In genomic region chr16:88758227-88758943, GRCh38 we compare ENCODE assay signal across 15 cellular contexts. TPM values are rescaled to one million over a fixed set of nuclear protein-coding genes. Genes with fewer than 3 reads are reported as not detected.
A peak's percentile ranks its signal among the peaks of the same experiment; 100 is the strongest.
DNase-seq lines count a peak whose midpoint lies in the region; ATAC-seq and TF ChIP-seq lines count a peak whose summit lies in the region.
"Had no signal": no experiment of that assay in that cellular context is flagged by ENCODE, and none has a peak within 500 bp of the region (broad histone marks: within the 10 kb centered on the region; RNA-seq: fewer than 3 reads in every experiment).

No MANE protein-coding gene starts in this region.

- H3K36me3 ChIP-seq in IMR-90 (ENCODE audit: control insufficient read depth, insufficient read depth, low read length) (peaks cover 2% of the 10 kb centered on the region), HAP-1 (replicated peaks) (peaks cover under 1% of the 10 kb centered on the region; the same call in 1 of the 2 replicates)
- H3K36me3 ChIP-seq: ascending aorta, BE2C had no signal

- in situ Hi-C loops in IMR-90 (cut with MboI; ENCODE audit: low sequenced_read_pairs) (no loop called here), HAP-1 (cut with MboI; ENCODE audit: low sequenced_read_pairs) (no loop called here)

- H3K27ac ChIP-seq in AG04450 (ENCODE audit: low read depth, low read length) (peak overlapping the region; percentile 11), IMR-90 (ENCODE audit: insufficient read depth, low read length) (peak overlapping the region; percentile 69; the same call in 1 of the 2 replicates)
- H3K27ac ChIP-seq: ascending aorta had no signal

- H3K9me3 ChIP-seq in AG04450 (ENCODE audit: control insufficient read depth, insufficient read depth, low read length) (peaks cover 8% of the 10 kb centered on the region; the same call in 1 of the 2 replicates), IMR-90 (ENCODE audit: control insufficient read depth, insufficient read depth, low read length) (no peaks in the 10 kb centered on the region), HAP-1 (no peaks in the 10 kb centered on the region)
- H3K9me3 ChIP-seq: ascending aorta, BE2C had no signal

- H4K91ac ChIP-seq in IMR-90 (ENCODE audit: insufficient read depth, low read depth, low read length) = peak overlapping the region; percentile 12

- H3K4me2 ChIP-seq in IMR-90 (ENCODE audit: low read depth, low read length) = no peak overlapping the region

- no TSS peak for BruUV-seq in IMR-90 (replicated peaks; lab: Mats Ljungman, UMichigan)

- H2BK20ac ChIP-seq in IMR-90 (ENCODE audit: low read depth, low read length) = peak overlapping the region; percentile 57; the same call in 1 of the 2 replicates

- H3K4me1 Mint-ChIP-seq in central memory CD8-positive, alpha-beta T cell = peaks cover 36% of the 10 kb centered on the region
- peaks cover 7 to 29% (median 17%) of the 10 kb centered on the region in 4 donors for H3K4me1 Mint-ChIP-seq in naive thymus-derived CD8-positive, alpha-beta T cell
- H3K4me1 Mint-ChIP-seq in activated CD4-positive, alpha-beta T cell treated with anti-CD3 and anti-CD28 coated beads for 36 hours = peaks cover 11% of the 10 kb centered on the region

- peak overlapping the region; percentile 48; the same call in 1 of the 2 replicates for H3K23ac ChIP-seq in IMR-90 (ENCODE audit: low read depth, low read length)

- DNase-seq in AG04450 (ENCODE audit: low read depth, low spot score) (no peak), IMR-90 (no peak), Kasumi-1 (lab: John Stamatoyannopoulos, UW) (no peak), HAP-1 (ENCODE audit: low spot score in 2 of 2) (no peak)
- no peak for DNase-seq in central memory CD8-positive, alpha-beta T cell (ENCODE audit: low spot score in 2 of 2)
- no peak for DNase-seq in naive thymus-derived CD8-positive, alpha-beta T cell
- DNase-seq in activated CD4-positive, alpha-beta T cell treated with anti-CD3 and anti-CD28 coated beads for 36 hours = no peak
- DNase-seq: activated CD4-positive, alpha-beta T cell treated with anti-CD3 and anti-CD28 coated beads for 1 hour; foreskin melanocyte; NCI-H2081 treated with DMSO at 0.1 percent for 48 hours; stimulated activated CD4-positive, alpha-beta T cell treated with anti-CD3 and anti-CD28 coated beads, Interleukin-2, amount 100 ng/mL, for 48 hours had no signal

- dilution Hi-C loops in IMR-90 (cut with HindIII; ENCODE audit: low sequenced_read_pairs, unreplicated experiment) = no loop called here

- peak overlapping the region; percentile 78 for H2BK5ac ChIP-seq in IMR-90 (ENCODE audit: low read depth, low read length, poor library complexity, severe bottlenecking)

- peak overlapping the region; percentile 21 for H2AFZ ChIP-seq in IMR-90 (replicated peaks; ENCODE audit: low read length, poor library complexity)

- H3K27me3 ChIP-seq in AG04450 (ENCODE audit: control insufficient read depth, insufficient read depth, low read length) = no peaks in the 10 kb centered on the region
- H3K27me3 ChIP-seq in IMR-90 (ENCODE audit: control insufficient read depth, insufficient read depth, low read length) = no peaks in the 10 kb centered on the region
- H3K27me3 ChIP-seq in HAP-1 (ENCODE audit: low read depth) = no peaks in the 10 kb centered on the region
- H3K27me3 ChIP-seq: ascending aorta, BE2C had no signal

- peak overlapping the region; percentile 63 for H2AK5ac ChIP-seq in IMR-90 (ENCODE audit: low read depth, low read length)

- no peak overlapping the region for H3K9ac ChIP-seq in IMR-90 (ENCODE audit: low read depth, low read length)

- no peak overlapping the region; the same call in 1 of the 2 replicates for H4K5ac ChIP-seq in IMR-90 (ENCODE audit: low read depth, low read length)

- TF ChIP-seq CTCF in AG04450 (IDR thresholded peaks at IDR 0.05; ENCODE audit: low read depth, low read length) = no peak
- TF ChIP-seq CTCF in IMR-90 (conservative IDR thresholded peaks at IDR 0.05; ENCODE audit: low read depth, low read length) = no peak

- H3K4me1 ChIP-seq in IMR-90 (ENCODE audit: control insufficient read depth, insufficient read depth, low read length) (peaks cover 37% of the 10 kb centered on the region), HAP-1 (peaks cover 9% of the 10 kb centered on the region; the same call in 1 of the 2 replicates)
- H3K4me1 ChIP-seq: ascending aorta had no signal

- H3K36me3 Mint-ChIP-seq in central memory CD8-positive, alpha-beta T cell (ENCODE audit: insufficient read depth) = peaks cover 2% of the 10 kb centered on the region
- H3K36me3 Mint-ChIP-seq in naive thymus-derived CD8-positive, alpha-beta T cell = peaks cover 0 to 2% (median 0%) of the 10 kb centered on the region in 3 donors
- H3K36me3 Mint-ChIP-seq in activated CD4-positive, alpha-beta T cell treated with anti-CD3 and anti-CD28 coated beads for 36 hours (ENCODE audit: low read depth) = no peaks in the 10 kb centered on the region

- peak overlapping the region; percentile 58; the same call in 1 of the 2 replicates for H2BK120ac ChIP-seq in IMR-90 (ENCODE audit: low read depth, low read length)

- H3K56ac ChIP-seq in IMR-90 (ENCODE audit: extremely low read depth, insufficient read depth, low read length) = no peak overlapping the region

- no peak for TF ChIP-seq POLR2A in IMR-90 (IDR thresholded peaks at IDR 0.05; ENCODE audit: low read depth, low read length)

- H2AK9ac ChIP-seq in IMR-90 (replicated peaks; ENCODE audit: low read depth, low read length, poor library complexity) = peak overlapping the region; percentile 58

- intact Hi-C loops in IMR-90 (cut with micrococcal nuclease) = no loop called here
- intact Hi-C loops in activated CD4-positive, alpha-beta T cell treated with anti-CD3 and anti-CD28 coated beads for 36 hours (cut with DNase I, micrococcal nuclease) = no loop called here

- 80% methylated on average over 3 of the region's 13 CpGs; no CpG with 5 or more reads in 1 of the 2 experiments for WGBS in IMR-90 (ENCODE audit: extremely low coverage in 2 of 2, insufficient read length in 1 of 2), 2 experiments

- CTCF ChIA-PET in AG04450 (lab: Charles Lee) (interaction anchor here (3.1 kb wide), 1 partner anchor 21 kb away, joined by 14 read pairs; no protein-coding TSS in a partner anchor), IMR-90 (lab: Yijun Ruan, JAX) (interaction anchor here (1.3 to 2.2 kb wide), 2 partner anchors 10 to 23 kb away, joined by 3 to 5 read pairs; no protein-coding TSS in a partner anchor)
- CTCF ChIA-PET in activated CD4-positive, alpha-beta T cell treated with anti-CD3 and anti-CD28 coated beads for 36 hours (lab: Charles Lee) = interaction anchor here (0.6 to 2.0 kb wide), 3 partner anchors 8 to 26 kb away, joined by 3 to 6 read pairs (median 3); no protein-coding TSS in a partner anchor

- H3K18ac ChIP-seq in IMR-90 (ENCODE audit: low read depth, low read length) = no peak overlapping the region

- H3K79me1 ChIP-seq in IMR-90 (ENCODE audit: low read depth in 1 of 2, low read length in 2 of 2) = peaks cover 22 to 91% of the 10 kb centered on the region in 2 experiments; a peak in 3 of 4 replicates

- peak overlapping the region; percentile 64; the same call in 2 of the 3 replicates for H2BK15ac ChIP-seq in IMR-90 (ENCODE audit: low read depth, low read length)

- H3K4me3 Mint-ChIP-seq in central memory CD8-positive, alpha-beta T cell = peak overlapping the region; percentile 55
- no peak overlapping the region for H3K4me3 Mint-ChIP-seq in naive thymus-derived CD8-positive, alpha-beta T cell
- no peak overlapping the region for H3K4me3 Mint-ChIP-seq in activated CD4-positive, alpha-beta T cell treated with anti-CD3 and anti-CD28 coated beads for 36 hours
- H3K4me3 Mint-ChIP-seq: activated T-helper 1 cell treated with anti-CD3 and anti-CD28 coated beads, Interleukin-12 subunit alpha, Interleukin-12 subunit beta, Interleukin-2, Interleukin-4 antibody, amounts not matched to agents 30 ng/mL and 10 ng/mL and 1 ng/mL, durations not matched to agents 14 hours and 24 hours and 36 hours had no signal

- H3K27me3 Mint-ChIP-seq in central memory CD8-positive, alpha-beta T cell = no peaks in the 10 kb centered on the region
- no peaks in the 10 kb centered on the region for H3K27me3 Mint-ChIP-seq in naive thymus-derived CD8-positive, alpha-beta T cell
- no peaks in the 10 kb centered on the region for H3K27me3 Mint-ChIP-seq in activated CD4-positive, alpha-beta T cell treated with anti-CD3 and anti-CD28 coated beads for 36 hours

- H3K27ac Mint-ChIP-seq in central memory CD8-positive, alpha-beta T cell (ENCODE audit: low read depth) = no peak overlapping the region
- peak overlapping the region in 7 of 10 donors; percentile 5 to 71 (median 29) for H3K27ac Mint-ChIP-seq in naive thymus-derived CD8-positive, alpha-beta T cell
- no peak overlapping the region for H3K27ac Mint-ChIP-seq in activated CD4-positive, alpha-beta T cell treated with anti-CD3 and anti-CD28 coated beads for 36 hours
- H3K27ac Mint-ChIP-seq: activated T-helper 1 cell treated with anti-CD3 and anti-CD28 coated beads, Interleukin-12 subunit alpha, Interleukin-12 subunit beta, Interleukin-2, Interleukin-4 antibody, amounts not matched to agents 30 ng/mL and 10 ng/mL and 1 ng/mL, durations not matched to agents 14 hours and 24 hours and 36 hours had no signal

- peak overlapping the region; percentile 38; the same call in 1 of the 2 replicates for H3K14ac ChIP-seq in IMR-90 (replicated peaks; ENCODE audit: low read depth, low read length)

- H3K4ac ChIP-seq in IMR-90 (ENCODE audit: low read depth, low read length) = peak overlapping the region; percentile 80

- peaks cover 96% of the 10 kb centered on the region for H4K20me1 ChIP-seq in IMR-90 (ENCODE audit: insufficient read depth, low read length)

- H3K4me3 ChIP-seq in AG04450 (ENCODE audit: low read depth, low read length) = no peak overlapping the region
- no peak overlapping the region for H3K4me3 ChIP-seq in IMR-90 (ENCODE audit: insufficient read depth, low read depth, low read length)
- no peak overlapping the region for H3K4me3 ChIP-seq in HAP-1
- H3K4me3 ChIP-seq: ascending aorta had no signal

- H3K9me1 ChIP-seq in IMR-90 (ENCODE audit: insufficient read depth, low read length) = peaks cover 22% of the 10 kb centered on the region

- 0 out of 2 replicates have a peak, but pooled peaks have one; percentile 6 for ATAC-seq in IMR-90 (ENCODE audit: low read depth)
- ATAC-seq in central memory CD8-positive, alpha-beta T cell (replicated peaks; ENCODE audit: extremely low read depth, poor library complexity, severe bottlenecking) = no peak
- no peak for ATAC-seq in naive thymus-derived CD8-positive, alpha-beta T cell
- no peak for ATAC-seq in HG03025 (IDR thresholded peaks at IDR 0.05; ENCODE audit: low FRiP score, unreplicated experiment)
- no peak for ATAC-seq in activated CD4-positive, alpha-beta T cell treated with anti-CD3 and anti-CD28 coated beads for 36 hours

- TF ChIP-seq RAD21 in IMR-90 (IDR thresholded peaks at IDR 0.05; ENCODE audit: low read length) = no peak

- H3K9me3 Mint-ChIP-seq in central memory CD8-positive, alpha-beta T cell = no peaks in the 10 kb centered on the region
- no peaks in the 10 kb centered on the region for H3K9me3 Mint-ChIP-seq in naive thymus-derived CD8-positive, alpha-beta T cell
- no peaks in the 10 kb centered on the region for H3K9me3 Mint-ChIP-seq in activated CD4-positive, alpha-beta T cell treated with anti-CD3 and anti-CD28 coated beads for 36 hours (ENCODE audit: low read depth)
- H3K9me3 Mint-ChIP-seq: activated T-helper 1 cell treated with anti-CD3 and anti-CD28 coated beads, Interleukin-12 subunit alpha, Interleukin-12 subunit beta, Interleukin-2, Interleukin-4 antibody, amounts not matched to agents 30 ng/mL and 10 ng/mL and 1 ng/mL, durations not matched to agents 14 hours and 24 hours and 36 hours had no signal

- POLR2A ChIA-PET in AG04450 (lab: Yijun Ruan, JAX) = interaction anchor here (1.6 kb wide), 1 partner anchor 27 kb away, joined by 4 read pairs; the partner anchor contains the start of gene PIEZO1
- POLR2A ChIA-PET in IMR-90 (lab: Charles Lee; ENCODE audit: unreplicated experiment) = interaction anchor here (0.8 kb wide), 1 partner anchor 15 kb away, joined by 3 read pairs; no protein-coding TSS in a partner anchor
- POLR2A ChIA-PET in naive thymus-derived CD8-positive, alpha-beta T cell (lab: Charles Lee) = interaction anchor here (2.1 kb wide), 1 partner anchor 12 kb away, joined by 6 read pairs; no protein-coding TSS in a partner anchor
- POLR2A ChIA-PET in activated CD4-positive, alpha-beta T cell treated with anti-CD3 and anti-CD28 coated beads for 36 hours (lab: Charles Lee) = no interaction called here

- peak overlapping the region; percentile 67 to 71; a peak in 3 of 4 replicates for H4K8ac ChIP-seq in IMR-90 (ENCODE audit: low read depth in 2 of 2, low read length in 2 of 2)

RNA-seq across cellular contexts. Expression of gene PIEZO1, which starts 26.6 kb away (rescaled TPM):
- 47.0 and 72.7 TPM in 2 replicates for polyA plus RNA-seq in AG04450 (2011; rRNA removed)
- 62.8 and 92.2 TPM in 2 replicates for polyA minus RNA-seq in AG04450 (2011; rRNA and poly(A)+ RNA removed)
- 36.2 and 48.6 TPM in 2 replicates for total RNA-seq in IMR-90 (2012; rRNA removed)
- polyA plus RNA-seq in IMR-90 (2012; rRNA removed) = 372 and 392 TPM in 2 replicates
- 218 and 326 TPM in 2 replicates for polyA plus RNA-seq in IMR-90 (2012; cell fraction: cytosol; rRNA removed)
- 957 and 2,926 TPM in 2 replicates for polyA plus RNA-seq in IMR-90 (2012; cell fraction: nucleus; rRNA removed; ENCODE audit: low replicate concordance)
- total RNA-seq in naive thymus-derived CD8-positive, alpha-beta T cell = 10 to 100 TPM; 90.0 to 94.5 TPM
- 1 to 10 TPM; 2.4 to 8.4 (median 5.7) TPM for polyA plus RNA-seq in naive thymus-derived CD8-positive, alpha-beta T cell
- 100 to 1,000 TPM; 105 to 126 TPM for total RNA-seq in activated CD4-positive, alpha-beta T cell treated with anti-CD3 and anti-CD28 coated beads for 36 hours

RNA-seq across cellular contexts. Expression of gene CDT1, which starts 45.2 kb away (rescaled TPM):
- polyA plus RNA-seq in AG04450 (2011; rRNA removed) = 1.2 and 2.4 TPM in 2 replicates
- 2.0 TPM in 2 replicates for polyA minus RNA-seq in AG04450 (2011; rRNA and poly(A)+ RNA removed)
- total RNA-seq in IMR-90 (2012; rRNA removed) = 3.2 and 4.7 TPM in 2 replicates
- 11.8 and 13.2 TPM in 2 replicates for polyA plus RNA-seq in IMR-90 (2012; rRNA removed)
- 6.8 and 10.7 TPM in 2 replicates for polyA plus RNA-seq in IMR-90 (2012; cell fraction: cytosol; rRNA removed)
- 4.7 and 22.2 TPM in 2 replicates for polyA plus RNA-seq in IMR-90 (2012; cell fraction: nucleus; rRNA removed; ENCODE audit: low replicate concordance)
- total RNA-seq in naive thymus-derived CD8-positive, alpha-beta T cell = under 1 TPM in 1 of 2 experiments, not detected in 1; 0.74 TPM
- polyA plus RNA-seq in naive thymus-derived CD8-positive, alpha-beta T cell = under 1 TPM; 0.13 to 0.46 (median 0.26) TPM
- 100 to 1,000 TPM; 136 to 182 TPM for total RNA-seq in activated CD4-positive, alpha-beta T cell treated with anti-CD3 and anti-CD28 coated beads for 36 hours
- total RNA-seq: ascending aorta had no signal

RNA-seq across cellular contexts. Expression of gene CTU2, which starts 52.1 kb away (rescaled TPM):
- 6.5 and 8.7 TPM in 2 replicates for polyA plus RNA-seq in AG04450 (2011; rRNA removed)
- 6.8 and 9.6 TPM in 2 replicates for polyA minus RNA-seq in AG04450 (2011; rRNA and poly(A)+ RNA removed)
- total RNA-seq in IMR-90 (2012; rRNA removed) = 12.8 and 12.9 TPM in 2 replicates
- 18.4 and 23.4 TPM in 2 replicates for polyA plus RNA-seq in IMR-90 (2012; rRNA removed)
- polyA plus RNA-seq in IMR-90 (2012; cell fraction: cytosol; rRNA removed) = 16.4 and 19.7 TPM in 2 replicates
- polyA plus RNA-seq in IMR-90 (2012; cell fraction: nucleus; rRNA removed; ENCODE audit: low replicate concordance) = 25.5 and 154 TPM in 2 replicates
- 10 to 100 TPM; 28.7 to 31.5 TPM for total RNA-seq in naive thymus-derived CD8-positive, alpha-beta T cell
- polyA plus RNA-seq in naive thymus-derived CD8-positive, alpha-beta T cell = 10 to 100 TPM; 16.9 to 21.9 (median 19.0) TPM
- 10 to 100 TPM; 29.6 to 36.2 TPM for total RNA-seq in activated CD4-positive, alpha-beta T cell treated with anti-CD3 and anti-CD28 coated beads for 36 hours

RNA-seq across cellular contexts. Expression of gene RNF166, which starts 52.2 kb away (rescaled TPM):
- 6.8 and 9.0 TPM in 2 replicates for polyA plus RNA-seq in AG04450 (2011; rRNA removed)
- polyA minus RNA-seq in AG04450 (2011; rRNA and poly(A)+ RNA removed) = 9.4 and 13.5 TPM in 2 replicates
- 6.9 and 8.1 TPM in 2 replicates for total RNA-seq in IMR-90 (2012; rRNA removed)
- polyA plus RNA-seq in IMR-90 (2012; rRNA removed) = 17.4 and 24.1 TPM in 2 replicates
- 13.4 and 20.8 TPM in 2 replicates for polyA plus RNA-seq in IMR-90 (2012; cell fraction: cytosol; rRNA removed)
- 31.6 and 83.7 TPM in 2 replicates for polyA plus RNA-seq in IMR-90 (2012; cell fraction: nucleus; rRNA removed; ENCODE audit: low replicate concordance)
- 100 to 1,000 TPM; 209 to 230 TPM for total RNA-seq in naive thymus-derived CD8-positive, alpha-beta T cell
- polyA plus RNA-seq in naive thymus-derived CD8-positive, alpha-beta T cell = 100 to 1,000 TPM in 2 of 3 donors, 10 to 100 TPM in 1; 79.4 to 104 (median 101) TPM
- total RNA-seq in activated CD4-positive, alpha-beta T cell treated with anti-CD3 and anti-CD28 coated beads for 36 hours = 10 to 100 TPM; 44.0 to 49.7 TPM

RNA-seq across cellular contexts. Expression of gene APRT, which starts 53.3 kb away (rescaled TPM):
- polyA plus RNA-seq in AG04450 (2011; rRNA removed) = 66.8 and 107 TPM in 2 replicates
- 23.2 and 28.7 TPM in 2 replicates for polyA minus RNA-seq in AG04450 (2011; rRNA and poly(A)+ RNA removed)
- 40.5 and 41.7 TPM in 2 replicates for total RNA-seq in IMR-90 (2012; rRNA removed)
- polyA plus RNA-seq in IMR-90 (2012; rRNA removed) = 157 and 209 TPM in 2 replicates
- 109 and 184 TPM in 2 replicates for polyA plus RNA-seq in IMR-90 (2012; cell fraction: cytosol; rRNA removed)
- 87.9 and 240 TPM in 2 replicates for polyA plus RNA-seq in IMR-90 (2012; cell fraction: nucleus; rRNA removed; ENCODE audit: low replicate concordance)
- 100 to 1,000 TPM; 174 to 183 TPM for total RNA-seq in naive thymus-derived CD8-positive, alpha-beta T cell
- polyA plus RNA-seq in naive thymus-derived CD8-positive, alpha-beta T cell = 100 to 1,000 TPM; 428 to 492 (median 431) TPM
- total RNA-seq in activated CD4-positive, alpha-beta T cell treated with anti-CD3 and anti-CD28 coated beads for 36 hours = 100 to 1,000 TPM; 105 to 179 TPM

Comparison
In these comparisons a context has a peak if more than half of its experiments do, and no peak if none do; other contexts are left out.
1. H3K27ac Mint-ChIP-seq: peak in naive thymus-derived CD8-positive, alpha-beta T cell (7 of 10); none in central memory CD8-positive, alpha-beta T cell (single experiment) and activated CD4-positive, alpha-beta T cell treated with anti-CD3 and anti-CD28 coated beads for 36 hours (single experiment).
2. RNA of gene CDT1, which starts 45.2 kb away (total RNA-seq): 136 to 182 TPM in activated CD4-positive, alpha-beta T cell treated with anti-CD3 and anti-CD28 coated beads for 36 hours; 3.2 to 4.7 TPM in IMR-90 and 0.74 TPM in naive thymus-derived CD8-positive, alpha-beta T cell; every median in the first group is over 10 times any median in the second.